In the genomic region with DNA sequence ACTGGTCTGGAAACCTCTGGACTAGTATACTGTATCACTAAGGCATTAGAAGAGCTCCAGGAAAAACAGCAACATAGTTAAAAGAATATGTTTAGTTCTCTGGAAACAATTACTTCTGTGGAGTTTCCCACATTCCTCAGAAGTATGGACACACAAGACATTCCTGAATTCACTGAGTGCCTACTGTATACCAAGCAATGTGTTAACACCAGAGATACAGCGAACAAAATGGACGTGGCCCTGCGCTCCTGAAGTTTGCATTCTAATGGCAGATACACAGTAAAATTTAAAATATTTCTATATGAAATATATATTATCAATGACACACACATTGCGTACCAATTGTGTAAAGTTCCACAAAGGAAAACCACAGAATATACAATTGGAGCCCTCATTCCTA, we compare ENCODE assay signal across 1 cellular context.
A peak's percentile ranks its signal among the peaks of the same experiment; 100 is the strongest.
TF ChIP-seq lines count a peak whose summit lies in the region.

No MANE protein-coding gene starts in this region.

TF ChIP-seq in K562, 482 proteins besides CTCF, POLR2A, EP300 and RAD21:
- no peak for TF ChIP-seq ZEB2 (IDR thresholded peaks at IDR 0.05)
- no peak for TF ChIP-seq NCOA6 (IDR thresholded peaks at IDR 0.05)
- TF ChIP-seq FOSL1 (tag; conservative IDR thresholded peaks at IDR 0.05): no peak
- no peak for TF ChIP-seq TSC22D4 (tag; IDR thresholded peaks at IDR 0.05)
- TF ChIP-seq ZKSCAN8 (CRISPR knock-in tag; IDR thresholded peaks at IDR 0.05): peak; percentile 95
- no peak for TF ChIP-seq KLF10 (CRISPR knock-in tag; IDR thresholded peaks at IDR 0.05)
- TF ChIP-seq KDM2B (CRISPR knock-in tag; IDR thresholded peaks at IDR 0.05): no peak
- TF ChIP-seq YY1 (IDR thresholded peaks at IDR 0.05; ENCODE audit: borderline replicate concordance in 1 of 3, control insufficient read depth in 1 of 3, extremely low read depth in 1 of 3, insufficient read depth in 3 of 3, insufficient read length in 1 of 3, insufficient replicate concordance in 2 of 3, low read depth in 1 of 3, low read length in 2 of 3): peak in 1 of 3 experiments; percentile 41
